Comparison of ENCODE assay signal across 9 cellular contexts in genomic region chr9:136965771-136966484, GRCh38. TPM values are rescaled to one million over a fixed set of nuclear protein-coding genes. Genes with fewer than 3 reads are reported as not detected.
A peak's percentile ranks its signal among the peaks of the same experiment; 100 is the strongest.
DNase-seq lines count a peak whose midpoint lies in the region; ATAC-seq, FAIRE-seq and TF ChIP-seq lines count a peak whose summit lies in the region.
"Had no signal": no experiment of that assay in that cellular context is flagged by ENCODE, and none has a peak within 500 bp of the region (broad histone marks: within the 10 kb centered on the region; RNA-seq: fewer than 3 reads in every experiment).

No MANE protein-coding gene starts in this region.

- no peak overlapping the region for H3K4me3 ChIP-seq in CD4-positive, CD25-positive, alpha-beta regulatory T cell (ENCODE audit: low read depth, low read length)
- peak overlapping the region; percentile 46 for H3K4me3 ChIP-seq in Jurkat, Clone E6-1 (ENCODE audit: low read length)
- H3K4me3 ChIP-seq: PC-9 had no signal

- TF ChIP-seq CTCF in nephron progenitor cell (IDR thresholded peaks at IDR 0.05) (no peak), D721Med (IDR thresholded peaks at IDR 0.05; ENCODE audit: insufficient read depth, missing control alignments) (no peak)

- H3K27me3 ChIP-seq in CD4-positive, CD25-positive, alpha-beta regulatory T cell (ENCODE audit: control insufficient read depth, insufficient read depth, low read length): no peaks in the 10 kb centered on the region

- no peaks in the 10 kb centered on the region for H3K36me3 ChIP-seq in CD4-positive, CD25-positive, alpha-beta regulatory T cell (ENCODE audit: control insufficient read depth, insufficient read depth, low read length)

- peak overlapping the region; percentile 39 to 82 (median 80) for H3K27ac Mint-ChIP-seq in CD4-positive, CD25-positive, alpha-beta regulatory T cell
- no peak overlapping the region for H3K27ac Mint-ChIP-seq in nephron progenitor cell

- peaks cover 40% of the 10 kb centered on the region for H3K4me1 ChIP-seq in CD4-positive, CD25-positive, alpha-beta regulatory T cell (ENCODE audit: control insufficient read depth, insufficient read depth, low read length, poor library complexity, severe bottlenecking)

- peak; percentile 23 to 54 for ATAC-seq in CD4-positive, CD25-positive, alpha-beta regulatory T cell (ENCODE audit: low read depth in 2 of 2)

- no peaks in the 10 kb centered on the region for H3K9me3 Mint-ChIP-seq in CD4-positive, CD25-positive, alpha-beta regulatory T cell
- no peaks in the 10 kb centered on the region for H3K9me3 Mint-ChIP-seq in nephron progenitor cell

- peak overlapping the region; percentile 70 to 88 (median 82) for H3K4me3 Mint-ChIP-seq in CD4-positive, CD25-positive, alpha-beta regulatory T cell
- H3K4me3 Mint-ChIP-seq in nephron progenitor cell: peak overlapping the region; percentile 56

- peak in 2 of 3 donors; percentile 34 to 65 for DNase-seq in CD4-positive, CD25-positive, alpha-beta regulatory T cell
- DNase-seq in Jurkat, Clone E6-1 (ENCODE audit: low read depth, low spot score): peak; percentile 59
- DNase-seq in anterior cingulate cortex (lab: John Stamatoyannopoulos, UW) (peak in 52 of 58 donors; percentile 30 to 94 (median 70)), nephron progenitor cell (no peak), SKM-1 (lab: John Stamatoyannopoulos, UW; ENCODE audit: unreplicated experiment) (no peak), D721Med (ENCODE audit: insufficient read length, low spot score) (no peak), iPS-NIHi7 (ENCODE audit: extremely low spot score) (no peak), SIG-M5 (lab: John Stamatoyannopoulos, UW) (no peak)
- DNase-seq: PC-9 had no signal

- H3K27ac ChIP-seq in CD4-positive, CD25-positive, alpha-beta regulatory T cell (ENCODE audit: insufficient read depth, low read length, poor library complexity, severe bottlenecking): peak overlapping the region; percentile 19
- H3K27ac ChIP-seq: PC-9 had no signal

- no peaks in the 10 kb centered on the region for H3K9me3 ChIP-seq in CD4-positive, CD25-positive, alpha-beta regulatory T cell (ENCODE audit: control insufficient read depth in 2 of 2, low read length in 2 of 2)

- no peak for FAIRE-seq in D721Med (lab: Jason Lieb, UNC)

- H3K36me3 Mint-ChIP-seq in CD4-positive, CD25-positive, alpha-beta regulatory T cell: no peaks in the 10 kb centered on the region
- H3K36me3 Mint-ChIP-seq in nephron progenitor cell (ENCODE audit: low read depth): no peaks in the 10 kb centered on the region

- peaks cover 0 to 24% (median 13%) of the 10 kb centered on the region in 4 donors for H3K4me1 Mint-ChIP-seq in CD4-positive, CD25-positive, alpha-beta regulatory T cell
- H3K4me1 Mint-ChIP-seq in nephron progenitor cell: peaks cover 21% of the 10 kb centered on the region

- no peaks in the 10 kb centered on the region for H3K27me3 Mint-ChIP-seq in CD4-positive, CD25-positive, alpha-beta regulatory T cell
- peaks cover 12% of the 10 kb centered on the region for H3K27me3 Mint-ChIP-seq in nephron progenitor cell (ENCODE audit: low read depth, poor library complexity)

RNA-seq across cellular contexts. Expression of gene PTGDS, which starts 11.4 kb away (rescaled TPM):
- total RNA-seq in CD4-positive, CD25-positive, alpha-beta regulatory T cell: 15.4 TPM
- under 1 TPM in 1 of 4 donors, not detected in 3; 0.47 TPM for polyA plus RNA-seq in CD4-positive, CD25-positive, alpha-beta regulatory T cell
- not detected for polyA plus RNA-seq in Jurkat, Clone E6-1 (2012; ENCODE audit: insufficient read depth, insufficient read length)

RNA-seq across cellular contexts. Expression of gene LCN12, which starts 13.9 kb away (rescaled TPM):
- 1.4 TPM for total RNA-seq in CD4-positive, CD25-positive, alpha-beta regulatory T cell
- polyA plus RNA-seq in CD4-positive, CD25-positive, alpha-beta regulatory T cell: not detected
- polyA plus RNA-seq in Jurkat, Clone E6-1 (2012; ENCODE audit: insufficient read depth, insufficient read length): not detected

RNA-seq across cellular contexts. Expression of gene LCNL1, which starts 16.9 kb away (rescaled TPM):
- total RNA-seq in CD4-positive, CD25-positive, alpha-beta regulatory T cell: not detected
- polyA plus RNA-seq in CD4-positive, CD25-positive, alpha-beta regulatory T cell: not detected
- polyA plus RNA-seq in Jurkat, Clone E6-1 (2012; ENCODE audit: insufficient read depth, insufficient read length): not detected

RNA-seq across cellular contexts. Expression of gene C8G, which starts 20.9 kb away (rescaled TPM):
- total RNA-seq in CD4-positive, CD25-positive, alpha-beta regulatory T cell: 1.1 TPM
- under 1 TPM in 1 of 4 donors, not detected in 3; 0.96 TPM for polyA plus RNA-seq in CD4-positive, CD25-positive, alpha-beta regulatory T cell
- 3.2 TPM for polyA plus RNA-seq in Jurkat, Clone E6-1 (2012; ENCODE audit: insufficient read depth, insufficient read length)

RNA-seq across cellular contexts. Expression of gene FBXW5, which starts 21.4 kb away (rescaled TPM):
- 96.9 TPM for total RNA-seq in CD4-positive, CD25-positive, alpha-beta regulatory T cell
- polyA plus RNA-seq in CD4-positive, CD25-positive, alpha-beta regulatory T cell: 100 to 1,000 TPM in 3 of 4 donors, 10 to 100 TPM in 1; 91.6 to 134 (median 121) TPM
- polyA plus RNA-seq in Jurkat, Clone E6-1 (2012; ENCODE audit: insufficient read depth, insufficient read length): 74.0 TPM

Comparison
In these comparisons a context has a peak if more than half of its experiments do, and no peak if none do; other contexts are left out.
1. DNase-seq: peak in CD4-positive, CD25-positive, alpha-beta regulatory T cell (2 of 3), Jurkat, Clone E6-1 (single experiment) and anterior cingulate cortex (52 of 58); none in nephron progenitor cell (single experiment), SKM-1 (single experiment), D721Med (single experiment), iPS-NIHi7 (single experiment) and SIG-M5 (single experiment).